In the genomic region with DNA sequence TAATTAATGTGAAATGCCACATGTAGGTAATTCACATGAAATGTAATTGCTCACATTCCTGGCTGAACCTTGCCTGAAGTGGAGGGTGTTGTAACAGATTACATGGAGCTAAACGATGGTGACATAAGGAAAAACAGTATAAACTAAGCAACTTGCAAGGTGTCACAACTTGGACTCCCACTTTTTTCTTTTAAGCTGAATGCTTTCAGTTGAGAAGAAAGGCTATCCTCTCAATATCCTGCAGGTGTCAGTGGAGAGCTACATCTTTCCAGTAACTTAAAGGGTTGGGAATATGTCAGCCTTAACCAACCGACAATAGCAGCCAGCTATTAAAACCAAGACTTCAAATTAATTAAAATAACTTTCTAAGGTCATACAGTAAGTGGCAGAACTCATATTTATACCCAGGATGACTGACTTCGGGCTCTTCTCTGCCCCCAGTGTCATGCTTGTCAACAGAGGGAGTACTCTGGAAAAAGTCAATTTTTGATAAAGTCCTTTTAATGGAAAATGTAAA, we compare ENCODE assay signal across 8 cellular contexts. TPM values are rescaled to one million over a fixed set of nuclear protein-coding genes. Genes with fewer than 3 reads are reported as not detected.
DNase-seq lines count a peak whose midpoint lies in the region; ATAC-seq lines count a peak whose summit lies in the region.

No MANE protein-coding gene starts in this region.

- ATAC-seq in HG02852 (IDR thresholded peaks at IDR 0.05; ENCODE audit: unreplicated experiment) (peak; percentile 56), left ventricle myocardium superior (peak; percentile 63), HG02571 (IDR thresholded peaks at IDR 0.05; ENCODE audit: unreplicated experiment) (no peak)

- no peak overlapping the region for H3K9ac ChIP-seq in adipocyte (ENCODE audit: low read length)

- no peaks in the 10 kb centered on the region for H3K27me3 ChIP-seq in adipocyte (replicated peaks; ENCODE audit: control insufficient read depth, insufficient read depth, low read length)

- H3K36me3 ChIP-seq in adipocyte (ENCODE audit: control insufficient read depth, insufficient read depth, low read length, severe bottlenecking) = peaks cover 53% of the 10 kb centered on the region

- peaks cover 37% of the 10 kb centered on the region for H3K4me1 ChIP-seq in adipocyte (ENCODE audit: control insufficient read depth, insufficient read depth, low read length)

- no peak overlapping the region for H3K4me3 ChIP-seq in adipocyte (ENCODE audit: low read length)

- intact Hi-C loops in left ventricle myocardium superior (cut with micrococcal nuclease) = loop anchor here (5.0 to 10.0 kb wide), 2 partner anchors 461 to 558 kb away; no protein-coding TSS in a partner anchor

- H3K9me3 ChIP-seq in adipocyte (ENCODE audit: control insufficient read depth, low read length) = no peaks in the 10 kb centered on the region

- DNase-seq in stimulated activated CD4-positive, alpha-beta T cell treated with anti-CD3 and anti-CD28 coated beads, Interleukin-4, amount 100 ng/mL, for 24 hours = peak; percentile 33
- no peak for DNase-seq in stimulated activated CD4-positive, alpha-beta T cell treated with anti-CD3 and anti-CD28 coated beads, Interleukin-1b, Interleukin-23, amount 100 ng/mL, for 48 hours
- peak; percentile 35 for DNase-seq in NCI-H2196 (lab: John Stamatoyannopoulos, UW; ENCODE audit: unreplicated experiment)
- peak; percentile 89 for DNase-seq in adipocyte (ENCODE audit: low read depth)
- no peak for DNase-seq in left ventricle myocardium superior
- peak; percentile 42 for DNase-seq in retina

RNA-seq across cellular contexts. Expression of a gene that starts 33.7 kb away (rescaled TPM):
- total RNA-seq in left ventricle myocardium superior = 8.5 TPM

Comparison
In these comparisons a context has a peak if more than half of its experiments do, and no peak if none do; other contexts are left out.
1. DNase-seq: peak in stimulated activated CD4-positive, alpha-beta T cell treated with anti-CD3 and anti-CD28 coated beads, Interleukin-4, amount 100 ng/mL, for 24 hours (single experiment), NCI-H2196 (single experiment), adipocyte (single experiment) and retina (single experiment); none in stimulated activated CD4-positive, alpha-beta T cell treated with anti-CD3 and anti-CD28 coated beads, Interleukin-1b, Interleukin-23, amount 100 ng/mL, for 48 hours (single experiment) and left ventricle myocardium superior (single experiment).